In the genomic region with DNA sequence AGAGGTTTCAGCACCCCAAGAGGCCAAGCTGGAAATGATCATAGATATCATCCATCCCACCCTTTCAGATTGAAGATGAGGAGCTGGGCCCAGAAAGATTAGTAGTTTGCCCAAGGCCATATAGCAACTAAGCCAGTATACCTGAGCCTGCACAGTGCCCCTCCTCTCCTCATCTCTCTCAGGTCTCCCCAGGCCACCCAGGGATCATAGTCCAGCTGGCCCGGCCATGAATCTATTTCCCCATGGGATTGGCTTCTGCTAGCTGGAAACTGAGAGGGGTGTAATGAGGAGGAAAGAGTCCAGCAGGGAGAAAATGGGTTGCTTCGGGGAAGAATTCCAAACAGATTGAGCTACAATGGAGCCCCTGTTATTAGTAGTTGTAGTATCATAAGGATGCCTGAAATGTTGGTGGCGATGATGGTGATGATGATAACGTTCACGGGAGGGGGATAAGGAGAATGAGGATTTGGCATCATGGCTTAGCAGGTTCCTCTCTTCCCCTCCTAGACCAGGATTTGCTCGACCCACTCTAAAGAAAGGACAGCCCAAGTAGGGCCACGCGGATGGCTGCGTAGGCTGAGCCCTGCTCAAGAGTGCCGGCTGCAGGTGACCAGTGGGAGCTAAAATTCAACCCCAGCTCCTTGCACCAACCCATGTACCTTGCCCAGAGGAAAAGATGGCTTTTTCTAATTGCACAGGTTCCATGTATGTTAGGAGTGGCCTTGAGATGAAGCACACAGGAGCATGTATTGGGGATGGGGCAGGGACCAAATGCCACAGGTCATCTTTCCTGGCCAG, we compare ENCODE assay signal across 19 cellular contexts.
DNase-seq lines count a peak whose midpoint lies in the region; ATAC-seq, FAIRE-seq and TF ChIP-seq lines count a peak whose summit lies in the region.
"Had no signal": no experiment of that assay in that cellular context is flagged by ENCODE, and none has a peak within 500 bp of the region (broad histone marks: within the 10 kb centered on the region; RNA-seq: fewer than 3 reads in every experiment).

No MANE protein-coding gene starts in this region.

- no peak overlapping the region for H2AFZ ChIP-seq in K562 (ENCODE audit: low read depth, low read length)
- H2AFZ ChIP-seq: PC-9 had no signal

- no peaks in the 10 kb centered on the region for H3K9me3 ChIP-seq in BE2C
- H3K9me3 ChIP-seq in K562 (replicated peaks; ENCODE audit: control insufficient read depth, insufficient read depth, low read depth, low read length), result no peaks in the 10 kb centered on the region
- no peaks in the 10 kb centered on the region for H3K9me3 ChIP-seq in left lung
- H3K9me3 ChIP-seq: A549 had no signal

- H3K9me1 ChIP-seq in K562 (ENCODE audit: control insufficient read depth, insufficient read depth, low read length), result no peaks in the 10 kb centered on the region

- intact Hi-C loops in K562 (cut with micrococcal nuclease) (no loop called here), left lung (cut with DNase I) (loop anchor here in 1 of 2 donors (10.0 kb wide), 1 partner anchor 458 kb away; the partner anchor contains the start of gene EFNB1)

- ATAC-seq in K562, result no peak
- ATAC-seq in left lobe of liver, result peak; percentile 53
- no peak for ATAC-seq in GM21529 (IDR thresholded peaks at IDR 0.05; ENCODE audit: unreplicated experiment)
- ATAC-seq in left lung, result no peak

- H3K4me3 ChIP-seq in BE2C (ENCODE audit: low read depth, low read length), result no peak overlapping the region
- no peak overlapping the region for H3K4me3 ChIP-seq in H7 (ENCODE audit: insufficient read depth, low read depth, low read length)
- no peak overlapping the region for H3K4me3 ChIP-seq in K562
- no peak overlapping the region for H3K4me3 ChIP-seq in left lung
- H3K4me3 ChIP-seq: A549, PC-9 had no signal

- in situ Hi-C loops in K562 (cut with MboI), result loop anchor here (5.0 to 25.0 kb wide), 2 partner anchors 461 to 1096 kb away; no protein-coding TSS in a partner anchor

- 3% methylated on average over 10 of the region's 10 CpGs for WGBS in K562 (ENCODE audit: insufficient coverage, low coverage, missing lambda C conversion rate)

- FAIRE-seq in K562 (lab: Jason Lieb, UNC), result no peak
- FAIRE-seq: G401.6, H54 had no signal

- H3K9ac ChIP-seq in K562 (ENCODE audit: insufficient read depth in 1 of 2, low read depth in 2 of 2, low read length in 2 of 2), result no peak overlapping the region

- TF ChIP-seq POLR2A in K562 (conservative IDR thresholded peaks at IDR 0.05), result no peak

- CTCF ChIA-PET in K562 (lab: Yijun Ruan, JAX; ENCODE audit: low intra/inter-chr PET ratio), result no interaction called here
- CTCF ChIA-PET in GM10248 (lab: Yijun Ruan, JAX), result interaction anchor here (1.2 to 1.8 kb wide), 2 partner anchors 12 to 455 kb away, joined by 3 to 8 read pairs; partner anchors contain the start of gene EFNB1

- DNase-seq in BE2C, result no peak
- DNase-seq in H7, result peak; percentile 61
- peak in 1 of 4 experiments; percentile 2 for DNase-seq in K562 (ENCODE audit: extremely low read depth in 1 of 4, low spot score in 3 of 4)
- no peak for DNase-seq in left lobe of liver (ENCODE audit: low spot score)
- no peak for DNase-seq in GM10248 (ENCODE audit: extremely low spot score)
- no peak for DNase-seq in ureter (ENCODE audit: low spot score)
- DNase-seq in left lung, result no peak
- DNase-seq: DMS79, IMR-90, MV-4-11, NCI-H1436, NCI-H2081, NCI-H226, NCI-H526, PC-9 had no signal

- no peak for TF ChIP-seq EP300 in K562 (IDR thresholded peaks at IDR 0.05; ENCODE audit: low read length)

- POLR2A ChIA-PET in K562 (lab: Yijun Ruan, JAX), result interaction anchor here (0.6 kb wide), 1 partner anchor 221 kb away, joined by 3 read pairs; no protein-coding TSS in a partner anchor
- POLR2A ChIA-PET in GM10248 (lab: Yijun Ruan, JAX), result no interaction called here

- H3K27ac ChIP-seq in K562 (ENCODE audit: extremely low read depth, low read depth, low read length), result no peak overlapping the region
- no peak overlapping the region for H3K27ac ChIP-seq in left lung
- H3K27ac ChIP-seq: A549, PC-9 had no signal

- H3K4me2 ChIP-seq in K562 (ENCODE audit: insufficient read depth, low read length), result no peak overlapping the region
- H3K4me2 ChIP-seq: A549, PC-9 had no signal

- peaks cover 4% of the 10 kb centered on the region; the same call in 1 of the 2 replicates for H4K20me1 ChIP-seq in K562 (replicated peaks; ENCODE audit: control insufficient read depth, insufficient read depth, low read length)

- H3K4me1 ChIP-seq in BE2C, result no peaks in the 10 kb centered on the region
- H3K4me1 ChIP-seq in K562 (replicated peaks in 1 of 2; ENCODE audit: control insufficient read depth in 2 of 2, insufficient read depth in 2 of 2, low read length in 2 of 2), result peaks cover 0 to 7% of the 10 kb centered on the region in 2 experiments; a peak in 2 of 5 replicates
- peaks cover 3% of the 10 kb centered on the region in 2 donors for H3K4me1 ChIP-seq in left lung
- H3K4me1 ChIP-seq: A549 had no signal

- peak; percentile 42 for TF ChIP-seq CTCF in BE2C (IDR thresholded peaks at IDR 0.05; ENCODE audit: low read depth, low read length)
- TF ChIP-seq CTCF in K562 (IDR thresholded peaks at IDR 0.05 in 2 of 3, conservative IDR thresholded peaks at IDR 0.05 in 1 of 3; ENCODE audit: insufficient read depth in 2 of 3, low read depth in 1 of 3, low read length in 3 of 3), result peak in 2 of 3 experiments; percentile 18 to 20; a peak in 2 of 6 replicates
- no peak for TF ChIP-seq CTCF in GM10248 (IDR thresholded peaks at IDR 0.05; ENCODE audit: control extremely low read depth, extremely low read depth, low read depth, missing control alignments)
- TF ChIP-seq CTCF in left lung (IDR thresholded peaks at IDR 0.05), result no peak

- no TSS peak for BruUV-seq in K562 (replicated peaks; lab: Mats Ljungman, UMichigan)

- TF ChIP-seq RAD21 in K562 (CRISPR knock-in tag; conservative IDR thresholded peaks at IDR 0.05 in 1 of 2, IDR thresholded peaks at IDR 0.05 in 1 of 2), result no peak

- no peaks in the 10 kb centered on the region for H3K79me2 ChIP-seq in K562 (ENCODE audit: control insufficient read depth, insufficient read depth, low read length)

- H3K36me3 ChIP-seq in BE2C (no peaks in the 10 kb centered on the region), H7 (replicated peaks; ENCODE audit: control insufficient read depth, insufficient read depth, low read length) (no peaks in the 10 kb centered on the region), K562 (ENCODE audit: control insufficient read depth, insufficient read depth, low read length) (no peaks in the 10 kb centered on the region), left lung (no peaks in the 10 kb centered on the region)

- H3K27me3 ChIP-seq in BE2C (no peaks in the 10 kb centered on the region), H7 (ENCODE audit: control insufficient read depth, insufficient read depth, low read length) (peaks cover 31% of the 10 kb centered on the region), K562 (ENCODE audit: control insufficient read depth in 2 of 2, insufficient read depth in 2 of 2, low read length in 2 of 2) (peaks cover 0 to 11% of the 10 kb centered on the region in 2 experiments; a peak in 1 of 5 replicates), left lung (no peaks in the 10 kb centered on the region)

TF ChIP-seq in K562, 482 proteins besides CTCF, POLR2A, EP300 and RAD21 (continues in another document):
- TF ChIP-seq ZNF3 (CRISPR knock-in tag; IDR thresholded peaks at IDR 0.05) (no peak), E2F8 (IDR thresholded peaks at IDR 0.05; ENCODE audit: low read depth, partially characterized antibody) (no peak), DMBX1 (CRISPR knock-in tag; IDR thresholded peaks at IDR 0.05; ENCODE audit: borderline replicate concordance) (no peak), ZNF518B (CRISPR knock-in tag; IDR thresholded peaks at IDR 0.05) (no peak), PTBP1 (IDR thresholded peaks at IDR 0.05; ENCODE audit: low read depth, low read length) (no peak), SMAD2 (IDR thresholded peaks at IDR 0.05; ENCODE audit: low read depth, low read length) (no peak)

Comparison
In these comparisons a context has a peak if more than half of its experiments do, and no peak if none do; other contexts are left out.
1. CTCF ChIP-seq: peak in BE2C (single experiment) and K562 (2 of 3); none in GM10248 (single experiment) and left lung (0 of 2).